Comparison of ENCODE assay signal across 18 cellular contexts in the genomic region with DNA sequence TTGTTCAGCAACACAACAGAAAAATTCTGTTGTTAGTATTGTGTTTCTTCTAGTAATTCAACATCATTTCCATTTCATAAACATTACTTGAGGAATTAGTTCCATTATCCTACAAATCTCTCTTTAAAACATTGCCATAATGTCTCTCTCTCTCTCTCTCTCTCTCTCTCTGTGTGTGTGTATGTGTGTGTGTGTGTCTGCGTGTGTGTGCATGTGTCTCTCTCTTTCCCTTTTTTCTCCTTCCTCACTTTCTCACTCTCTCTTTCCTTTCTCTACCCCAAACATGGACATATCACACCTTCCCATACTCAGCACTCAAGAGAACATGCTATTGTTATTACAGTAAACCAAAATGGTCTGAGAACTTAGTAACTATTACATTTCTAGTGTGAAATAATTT. TPM values are rescaled to one million over a fixed set of nuclear protein-coding genes. Genes with fewer than 3 reads are reported as not detected.
DNase-seq lines count a peak whose midpoint lies in the region; TF ChIP-seq lines count a peak whose summit lies in the region.
"Had no signal": no experiment of that assay in that cellular context is flagged by ENCODE, and none has a peak within 500 bp of the region (broad histone marks: within the 10 kb centered on the region; RNA-seq: fewer than 3 reads in every experiment).

No MANE protein-coding gene starts in this region.

- CTCF ChIA-PET in HEK293 (lab: Yijun Ruan, JAX): no interaction called here

- H3K27ac ChIP-seq in HEK293 (ENCODE audit: extremely low read depth, low read depth, low read length) (no peak overlapping the region), angular gyrus (ENCODE audit: low read depth, low read length) (peak overlapping the region; percentile 87), dorsolateral prefrontal cortex (peak overlapping the region in 46 of 59 donors; percentile 15 to 95 (median 86))
- H3K27ac ChIP-seq: 22Rv1; A549; BLaER1 treated with 17β-estradiol and CSF1 and Interleukin-3, amounts not matched to agents 10 nM and 100 nM; C4-2B had no signal

- H3K4me3 ChIP-seq in HEK293 (ENCODE audit: low read depth, low read length): no peak overlapping the region
- H3K4me3 ChIP-seq in dorsolateral prefrontal cortex: no peak overlapping the region
- H3K4me3 ChIP-seq: A549; BLaER1 treated with 17β-estradiol and CSF1 and Interleukin-3, amounts not matched to agents 10 nM and 100 nM had no signal

- DNase-seq in dorsolateral prefrontal cortex (no peak), T1000 (lab: John Stamatoyannopoulos, UW) (no peak), NCI-H2196 treated with DMSO at 0.1 percent for 48 hours (lab: John Stamatoyannopoulos, UW; ENCODE audit: unreplicated experiment) (no peak)
- DNase-seq: AML-193; Caco-2; Calu3; CD4-positive, alpha-beta T cell; CD8-positive, alpha-beta T cell; DMS79 treated with DMSO at 0.1 percent for 48 hours; GF-D8 had no signal

- intact Hi-C loops in dorsolateral prefrontal cortex (cut with DNase I): no loop called here

- no peaks in the 10 kb centered on the region for H3K9me3 ChIP-seq in HEK293 (ENCODE audit: control insufficient read depth, insufficient read depth, low read depth, low read length)
- H3K9me3 ChIP-seq: A549; BLaER1 treated with 17β-estradiol and CSF1 and Interleukin-3, amounts not matched to agents 10 nM and 100 nM; Caco-2 had no signal

- POLR2A ChIA-PET in HEK293 (lab: Yijun Ruan, JAX): no interaction called here

- TF ChIP-seq CTCF in HEK293 (tag by site-specific recombination; IDR thresholded peaks at IDR 0.05): no peak
- no peak for TF ChIP-seq CTCF in dorsolateral prefrontal cortex (IDR thresholded peaks at IDR 0.05 in 54 of 56, conservative IDR thresholded peaks at IDR 0.05 in 2 of 56; ENCODE audit: low read depth in 1 of 56, partially characterized antibody in 56 of 56)

- H3K27me3 ChIP-seq in dorsolateral prefrontal cortex: no peaks in the 10 kb centered on the region
- H3K27me3 ChIP-seq: BLaER1 treated with 17β-estradiol and CSF1 and Interleukin-3, amounts not matched to agents 10 nM and 100 nM had no signal

- H3K4me1 ChIP-seq in HEK293 (ENCODE audit: control insufficient read depth, insufficient read depth, low read length): peaks cover 7% of the 10 kb centered on the region; the same call in 1 of the 2 replicates
- H3K4me1 ChIP-seq: A549; BLaER1 treated with 17β-estradiol and CSF1 and Interleukin-3, amounts not matched to agents 10 nM and 100 nM; Caco-2 had no signal

- H3K36me3 ChIP-seq in HEK293 (ENCODE audit: control insufficient read depth in 2 of 2, insufficient read depth in 1 of 2, low read length in 2 of 2): no peaks in the 10 kb centered on the region
- H3K36me3 ChIP-seq: BLaER1 treated with 17β-estradiol and CSF1 and Interleukin-3, amounts not matched to agents 10 nM and 100 nM had no signal

TF ChIP-seq in HEK293, 187 proteins besides CTCF, POLR2A, EP300 and RAD21:
- TF ChIP-seq ZNF175 (tag by site-specific recombination; IDR thresholded peaks at IDR 0.05) (no peak), GLI4 (tag by site-specific recombination; IDR thresholded peaks at IDR 0.05) (no peak), ZSCAN4 (tag by site-specific recombination; IDR thresholded peaks at IDR 0.05) (peak; percentile 57), PRDM1 (tag by site-specific recombination; IDR thresholded peaks at IDR 0.05) (peak; percentile 60), ZSCAN30 (tag by site-specific recombination; IDR thresholded peaks at IDR 0.05) (no peak), KLF10 (tag by site-specific recombination; IDR thresholded peaks at IDR 0.05) (no peak), ZNF670 (tag by site-specific recombination; IDR thresholded peaks at IDR 0.05; ENCODE audit: low read depth) (no peak), ZNF571 (tag by site-specific recombination; IDR thresholded peaks at IDR 0.05) (no peak)

RNA-seq across cellular contexts. Expression of gene LRRTM3, which starts 16.6 kb away (rescaled TPM):
- 10 to 100 TPM; 16.5 to 68.7 (median 44.3) TPM for total RNA-seq in dorsolateral prefrontal cortex
- total RNA-seq: A172; B cell; Caco-2; Calu3; CD4-positive, alpha-beta T cell; CD8-positive, alpha-beta T cell had no signal
